In the genomic region with DNA sequence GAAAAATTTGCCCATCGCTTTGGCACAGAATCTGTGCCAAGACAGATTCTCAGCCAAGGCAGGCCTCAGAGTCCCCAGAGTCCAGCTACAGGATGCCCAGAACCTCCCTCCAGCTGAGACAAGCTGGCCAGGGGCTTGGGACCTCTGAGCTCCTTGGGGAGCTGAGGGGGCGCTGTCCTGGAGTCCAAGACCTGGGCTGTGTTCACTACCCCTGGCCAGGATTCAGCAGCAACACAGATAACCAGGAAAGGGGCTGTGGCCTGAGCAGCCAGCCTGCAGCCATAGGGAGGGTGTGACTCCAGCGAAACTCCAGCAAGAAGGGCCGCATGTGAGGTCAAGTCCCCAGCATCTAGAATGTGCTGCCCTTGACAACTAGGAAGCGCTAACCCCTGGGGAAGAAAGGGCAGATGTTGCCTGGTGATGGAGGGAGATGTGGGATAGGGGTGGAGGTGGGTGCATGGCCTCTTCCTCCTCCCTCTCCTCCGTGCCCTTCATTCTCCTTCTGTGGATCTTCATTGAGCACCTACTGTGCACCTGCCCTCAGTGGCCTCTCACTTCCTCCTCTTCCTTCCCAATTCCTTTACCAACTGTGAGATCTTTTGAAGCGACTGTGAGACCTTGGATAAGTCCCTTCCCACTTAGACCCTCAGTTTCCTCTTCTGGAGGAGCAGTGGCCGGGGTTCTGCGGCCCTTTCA, we compare ENCODE assay signal across 9 cellular contexts. TPM values are rescaled to one million over a fixed set of nuclear protein-coding genes. Genes with fewer than 3 reads are reported as not detected.
DNase-seq lines count a peak whose midpoint lies in the region; ATAC-seq and TF ChIP-seq lines count a peak whose summit lies in the region.
"Had no signal": no experiment of that assay in that cellular context is flagged by ENCODE, and none has a peak within 500 bp of the region (broad histone marks: within the 10 kb centered on the region; RNA-seq: fewer than 3 reads in every experiment).

No MANE protein-coding gene starts in this region.

- no peak for TF ChIP-seq EP300 in stomach (IDR thresholded peaks at IDR 0.05)

- TF ChIP-seq CTCF in HL-60 (IDR thresholded peaks at IDR 0.05; ENCODE audit: insufficient read depth, low read length) (no peak), right atrium auricular region (IDR thresholded peaks at IDR 0.05) (peak in 1 of 2 donors; percentile 6), stomach (IDR thresholded peaks at IDR 0.05) (no peak), GM10248 (IDR thresholded peaks at IDR 0.05; ENCODE audit: control extremely low read depth, extremely low read depth, low read depth, missing control alignments) (no peak), A673 (conservative IDR thresholded peaks at IDR 0.05; ENCODE audit: low read depth, low read length) (no peak)

- no peaks in the 10 kb centered on the region for H3K9me3 Mint-ChIP-seq in activated naive CD4-positive, alpha-beta T cell treated with anti-CD3 and anti-CD28 coated beads, Interleukin-2, amount 50 U/mL, for 72 hours

- no peak overlapping the region for H3K4me3 ChIP-seq in HL-60 (replicated peaks; ENCODE audit: insufficient read depth, low read length)
- peak overlapping the region in 1 of 2 donors; percentile 64 for H3K4me3 ChIP-seq in right atrium auricular region
- H3K4me3 ChIP-seq in stomach = no peak overlapping the region
- no peak overlapping the region for H3K4me3 ChIP-seq in A673 (ENCODE audit: low read depth, low read length, poor library complexity, severe bottlenecking)

- H3K27ac ChIP-seq in HL-60 (replicated peaks) (0 out of 2 replicates have a peak overlapping the region, but pooled peaks have one; percentile 25), right atrium auricular region (peak overlapping the region; percentile 81 to 91), stomach (peak overlapping the region in 4 of 5 donors; percentile 78 to 99 (median 92)), A673 (ENCODE audit: low read depth, low read length, poor library complexity, severe bottlenecking) (no peak overlapping the region)

- TF ChIP-seq POLR2A in stomach (IDR thresholded peaks at IDR 0.05) = no peak

- BruUV-seq in A673 (replicated peaks; lab: Mats Ljungman, UMichigan) = no TSS peak

- intact Hi-C loops in stomach (cut with DNase I; ENCODE audit: low total_unique reads) = no loop called here
- intact Hi-C loops in A673 (cut with micrococcal nuclease; ENCODE audit: unreplicated experiment) = no loop called here

- DNase-seq in HL-60 (ENCODE audit: low read depth in 1 of 2, low spot score in 1 of 2) (no peak), right atrium auricular region (ENCODE audit: low spot score) (no peak), stomach (no peak), GM10248 (ENCODE audit: extremely low spot score) (no peak), A673 (ENCODE audit: low spot score) (no peak), NOMO-1 (lab: John Stamatoyannopoulos, UW; ENCODE audit: unreplicated experiment in 2 of 2) (no peak)
- no peak for DNase-seq in activated naive CD4-positive, alpha-beta T cell treated with anti-CD3 and anti-CD28 coated beads, Interleukin-2, amount 50 U/mL, for 72 hours (ENCODE audit: low spot score in 2 of 2)
- DNase-seq: small intestine had no signal

- POLR2A ChIA-PET in GM10248 (lab: Yijun Ruan, JAX) (interaction anchor here (0.7 to 1.3 kb wide), 5 partner anchors 9 to 193 kb away, joined by 3 to 4 read pairs (median 4); partner anchors contain the start of gene NCAPH), A673 (lab: Charles Lee; ENCODE audit: low non-redundant PET) (no interaction called here)

- no peaks in the 10 kb centered on the region for H3K27me3 ChIP-seq in HL-60 (ENCODE audit: insufficient read depth, poor library complexity, severe bottlenecking)
- no peaks in the 10 kb centered on the region for H3K27me3 ChIP-seq in right atrium auricular region
- H3K27me3 ChIP-seq in stomach = no peaks in the 10 kb centered on the region
- no peaks in the 10 kb centered on the region for H3K27me3 ChIP-seq in A673 (replicated peaks; ENCODE audit: insufficient read depth, low read depth, low read length, poor library complexity)

- H3K36me3 Mint-ChIP-seq in activated naive CD4-positive, alpha-beta T cell treated with anti-CD3 and anti-CD28 coated beads, Interleukin-2, amount 50 U/mL, for 72 hours = no peaks in the 10 kb centered on the region

- 76 to 81% (median 80%) methylated on average over 9 of the region's 9 CpGs for WGBS in stomach, 5 donors

- no peak for ATAC-seq in activated naive CD4-positive, alpha-beta T cell treated with anti-CD3 and anti-CD28 coated beads, Interleukin-2, amount 50 U/mL, for 72 hours

- H3K36me3 ChIP-seq in right atrium auricular region = no peaks in the 10 kb centered on the region
- H3K36me3 ChIP-seq in stomach = no peaks in the 10 kb centered on the region
- H3K36me3 ChIP-seq in A673 (ENCODE audit: insufficient read depth, low read length, poor library complexity, severe bottlenecking) = no peaks in the 10 kb centered on the region

- H3K4me1 ChIP-seq in right atrium auricular region (peaks cover 0 to 70% of the 10 kb centered on the region in 2 donors), stomach (peaks cover 38 to 74% (median 54%) of the 10 kb centered on the region in 4 donors), A673 (ENCODE audit: insufficient read depth, low read length, poor library complexity, severe bottlenecking) (peaks cover 41% of the 10 kb centered on the region)

- CTCF ChIA-PET in GM10248 (lab: Yijun Ruan, JAX) = interaction anchor here (1.3 to 26.6 kb wide), 4 partner anchors 12 to 161 kb away, joined by 3 to 349 read pairs (median 75); partner anchors contain the start of genes ARID5A and NEURL3
- CTCF ChIA-PET in A673 (lab: Charles Lee) = interaction anchor here (1.3 kb wide), 1 partner anchor 25 kb away, joined by 4 read pairs; no protein-coding TSS in a partner anchor

- H3K27ac Mint-ChIP-seq in activated naive CD4-positive, alpha-beta T cell treated with anti-CD3 and anti-CD28 coated beads, Interleukin-2, amount 50 U/mL, for 72 hours = peak overlapping the region; percentile 90 to 98

- H3K9me3 ChIP-seq in right atrium auricular region (no peaks in the 10 kb centered on the region), stomach (no peaks in the 10 kb centered on the region), A673 (ENCODE audit: low read depth, low read length, poor library complexity, severe bottlenecking) (no peaks in the 10 kb centered on the region)

RNA-seq across cellular contexts. Expression of gene ARID5A, which starts 7.7 kb away (rescaled TPM):
- 100 to 1,000 TPM in 1 of 2 donors, 10 to 100 TPM in 1; 51.5 to 348 TPM for total RNA-seq in activated naive CD4-positive, alpha-beta T cell treated with anti-CD3 and anti-CD28 coated beads, Interleukin-2, amount 50 U/mL, for 72 hours
- total RNA-seq in right atrium auricular region (10 to 100 TPM; 17.1 to 52.6 TPM), stomach (10 to 100 TPM in 3 of 5 donors, 1 to 10 TPM in 2; 1.2 to 26.8 (median 13.6) TPM), A673 (2021) (5.7 and 7.3 TPM in 2 replicates)
- polyA plus RNA-seq in stomach = 10 to 100 TPM; 12.2 to 17.3 (median 15.7) TPM

RNA-seq across cellular contexts. Expression of gene NEURL3, which starts 23.7 kb away (rescaled TPM):
- total RNA-seq in activated naive CD4-positive, alpha-beta T cell treated with anti-CD3 and anti-CD28 coated beads, Interleukin-2, amount 50 U/mL, for 72 hours = 1 to 10 TPM in 1 of 2 donors, under 1 TPM in 1; 0.14 to 2.2 TPM
- total RNA-seq in right atrium auricular region (not detected), stomach (10 to 100 TPM in 1 of 5 donors, not detected in 4; 12.7 TPM), A673 (2021) (not detected in 2 replicates)
- polyA plus RNA-seq in stomach = 1 to 10 TPM in 2 of 3 donors, under 1 TPM in 1; 0.50 to 1.9 (median 1.4) TPM
- total RNA-seq: NCI-H460 had no signal
